ENCODE assay signal across 8 cellular contexts in the genomic region with DNA sequence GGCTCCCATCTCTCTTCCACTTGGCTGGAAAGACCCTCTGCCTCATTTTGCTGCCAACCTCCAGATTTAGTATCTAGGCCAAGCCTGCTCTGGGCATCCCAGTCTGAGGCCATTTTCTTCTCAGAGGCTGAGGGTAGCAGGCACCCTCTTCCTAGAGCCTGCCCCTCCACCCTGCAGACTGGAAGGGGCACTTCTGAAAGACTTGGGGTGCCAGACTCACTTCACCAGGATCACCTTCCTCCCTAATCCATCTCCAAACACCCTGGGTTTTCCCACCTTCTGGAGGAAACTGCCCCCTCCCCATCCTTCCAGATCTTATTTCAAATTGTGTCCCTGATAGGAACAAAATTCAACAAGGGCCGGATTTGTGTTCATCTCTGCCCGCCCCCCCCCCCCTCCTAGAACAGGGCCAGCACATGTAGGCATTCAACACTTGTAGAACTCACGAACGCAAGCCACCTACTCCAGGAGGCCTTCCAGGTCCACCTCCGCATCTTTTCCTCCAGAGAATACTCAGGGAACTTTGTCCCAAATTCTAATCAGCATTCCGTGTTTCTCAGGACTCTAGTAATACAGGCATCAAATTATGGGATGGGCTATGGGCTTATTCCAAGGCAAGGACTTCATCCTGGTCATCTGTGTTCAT. TPM values are rescaled to one million over a fixed set of nuclear protein-coding genes. Genes with fewer than 3 reads are reported as not detected.
DNase-seq lines count a peak whose midpoint lies in the region; ATAC-seq and TF ChIP-seq lines count a peak whose summit lies in the region.

No MANE protein-coding gene starts in this region.

- no peak for TF ChIP-seq POLR2A in transverse colon (IDR thresholded peaks at IDR 0.05)

- TF ChIP-seq CTCF in lung (IDR thresholded peaks at IDR 0.05; ENCODE audit: control extremely low read depth, extremely low read depth) (no peak), transverse colon (IDR thresholded peaks at IDR 0.05) (no peak), GM10248 (IDR thresholded peaks at IDR 0.05; ENCODE audit: control extremely low read depth, extremely low read depth, low read depth, missing control alignments) (no peak)

- CTCF ChIA-PET in GM10248 (lab: Yijun Ruan, JAX) = interaction anchor here (0.8 to 9.2 kb wide), 14 partner anchors 8 to 942 kb away, joined by 3 to 295 read pairs (median 4); a partner anchor contains a TSS

- H3K4me3 ChIP-seq in lung (peak overlapping the region; percentile 97), transverse colon (peak overlapping the region; percentile 70 to 81 (median 76))

- H3K36me3 ChIP-seq in lung (ENCODE audit: control insufficient read depth in 2 of 2, insufficient read depth in 2 of 2, low read length in 2 of 2) = peaks cover 0 to 1% of the 10 kb centered on the region in 2 donors
- no peaks in the 10 kb centered on the region for H3K36me3 ChIP-seq in transverse colon

- in situ Hi-C loops in transverse colon (cut with MboI; ENCODE audit: low pct_ligation_motif_present in 1 of 4, low pct_unique_long_range_greater_than_20kb in 1 of 4, low sequenced_read_pairs in 3 of 4) = loop anchor here in 2 of 4 donors (10.0 to 25.0 kb wide), 2 partner anchors 78 to 246 kb away; a partner anchor contains a TSS

- DNase-seq in stimulated activated CD4-positive, alpha-beta T cell treated with anti-CD3 and anti-CD28 coated beads, Interleukin-2, amount 100 ng/mL, for 4 hours (ENCODE audit: low read depth) = peak; percentile 10
- DNase-seq in stimulated activated CD4-positive, alpha-beta T cell treated with anti-CD3 and anti-CD28 coated beads, Interleukin-2, amount 100 ng/mL, for 48 hours = no peak
- DNase-seq in lung (ENCODE audit: low spot score) (no peak), transverse colon (no peak), NAMALWA (ENCODE audit: low spot score) (no peak), GM19238 (ENCODE audit: insufficient read length, low spot score) (no peak), GM10248 (ENCODE audit: extremely low spot score) (no peak)

- intact Hi-C loops in transverse colon (cut with DNase I; ENCODE audit: low total_unique reads) = no loop called here

- 5 to 7% methylated on average over 6 of the region's 6 CpGs for WGBS in lung, 2 donors
- 8% methylated on average over 6 of the region's 6 CpGs; no CpG with 5 or more reads in 1 of the 2 donors for WGBS in transverse colon (ENCODE audit: low coverage in 1 of 2), 2 donors

- no peaks in the 10 kb centered on the region for H3K9me3 ChIP-seq in lung (ENCODE audit: control insufficient read depth in 2 of 2, insufficient read depth in 1 of 2, low read length in 1 of 2)
- no peaks in the 10 kb centered on the region for H3K9me3 ChIP-seq in transverse colon

- POLR2A ChIA-PET in GM10248 (lab: Yijun Ruan, JAX) = no interaction called here

- ATAC-seq in lung (ENCODE audit: insufficient read depth, low FRiP score) = no peak

- no peaks in the 10 kb centered on the region for H3K27me3 ChIP-seq in lung (ENCODE audit: control insufficient read depth, insufficient read depth)
- H3K27me3 ChIP-seq in transverse colon = no peaks in the 10 kb centered on the region

- H3K27ac ChIP-seq in angular gyrus (ENCODE audit: low read depth, low read length) (peak overlapping the region; percentile 85), lung (ENCODE audit: low read depth in 1 of 2, low read length in 1 of 2) (peak overlapping the region; percentile 75 to 95), transverse colon (peak overlapping the region; percentile 82 to 90 (median 88))

- peaks cover 0 to 4% of the 10 kb centered on the region in 2 donors for H3K4me1 ChIP-seq in lung (ENCODE audit: control insufficient read depth in 2 of 2, insufficient read depth in 2 of 2, low read length in 2 of 2)
- H3K4me1 ChIP-seq in transverse colon = peaks cover 10 to 27% (median 16%) of the 10 kb centered on the region in 4 donors

- TF ChIP-seq EP300 in transverse colon (IDR thresholded peaks at IDR 0.05; ENCODE audit: low read depth) = no peak

RNA-seq across cellular contexts. Expression of a gene that starts 0.8 kb away (rescaled TPM):
- total RNA-seq in lung (10 to 100 TPM; 38.9 to 97.1 TPM), transverse colon (10 to 100 TPM; 15.3 to 24.3 (median 20.6) TPM)
- 100 to 1,000 TPM in 1 of 2 donors, 10 to 100 TPM in 1; 44.9 to 129 TPM for polyA plus RNA-seq in lung

RNA-seq across cellular contexts. Expression of a gene that starts 29.3 kb away (rescaled TPM):
- total RNA-seq in lung (not detected), transverse colon (not detected)
- not detected for polyA plus RNA-seq in lung

RNA-seq across cellular contexts. Expression of a gene that starts 30.8 kb away (rescaled TPM):
- total RNA-seq in lung (100 to 1,000 TPM; 102 to 407 TPM), transverse colon (100 to 1,000 TPM in 2 of 4 donors, 10 to 100 TPM in 2; 65.7 to 143 (median 102) TPM)
- polyA plus RNA-seq in lung = 100 to 1,000 TPM; 214 to 418 TPM

RNA-seq across cellular contexts. Expression of a gene that starts 36.1 kb away (rescaled TPM):
- 10 to 100 TPM; 10.4 to 46.5 TPM for total RNA-seq in lung
- 10 to 100 TPM; 45.1 to 64.7 TPM for polyA plus RNA-seq in lung
- 10 to 100 TPM in 2 of 4 donors, 1 to 10 TPM in 1, not detected in 1; 1.6 to 36.8 (median 34.0) TPM for total RNA-seq in transverse colon

RNA-seq across cellular contexts. Expression of a gene that starts 51.2 kb away (rescaled TPM):
- total RNA-seq in lung (10 to 100 TPM; 18.5 to 18.7 TPM), transverse colon (10 to 100 TPM in 3 of 4 donors, 1 to 10 TPM in 1; 7.5 to 30.4 (median 15.2) TPM)
- polyA plus RNA-seq in lung = 10 to 100 TPM; 10.3 to 14.8 TPM
